13 cellular contexts compared by ENCODE assay signal in the genomic region with DNA sequence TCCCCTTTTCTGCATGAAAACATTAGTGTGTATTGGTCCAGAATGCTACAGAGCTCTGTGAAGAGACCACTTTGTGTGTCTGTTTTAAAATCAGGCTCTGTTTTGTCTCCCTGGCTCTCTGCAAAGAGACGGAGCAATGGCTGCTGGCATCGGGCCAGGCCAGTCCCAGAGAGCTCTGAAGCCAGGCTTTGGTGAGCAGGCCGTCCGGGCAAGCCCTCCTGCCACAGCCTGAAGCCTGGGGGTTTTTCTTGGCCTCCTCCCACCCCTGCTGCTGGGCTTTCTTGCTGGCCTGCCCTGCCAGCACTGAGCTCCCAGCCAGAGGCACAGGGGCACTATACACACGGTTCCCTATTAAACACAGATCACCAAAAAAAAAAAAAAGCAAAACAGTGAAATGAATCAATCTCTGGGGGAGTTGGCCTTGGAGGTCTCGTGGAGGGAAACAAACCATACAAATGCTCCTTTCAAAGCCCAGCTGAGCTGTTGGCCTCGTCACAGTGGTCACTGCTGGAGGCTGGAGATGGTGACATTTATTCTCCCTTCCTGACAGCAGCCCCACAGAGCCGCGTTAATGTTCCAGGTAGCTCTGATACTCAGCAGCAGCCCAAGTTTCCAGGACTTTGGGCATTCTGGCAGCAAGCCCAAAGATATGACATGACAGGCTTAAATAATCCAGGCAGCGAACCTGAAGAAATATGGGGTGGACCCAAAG.
DNase-seq lines count a peak whose midpoint lies in the region; ATAC-seq, FAIRE-seq and TF ChIP-seq lines count a peak whose summit lies in the region.
"Had no signal": no experiment of that assay in that cellular context is flagged by ENCODE, and none has a peak within 500 bp of the region (broad histone marks: within the 10 kb centered on the region; RNA-seq: fewer than 3 reads in every experiment).

No MANE protein-coding gene starts in this region.

- H4K91ac ChIP-seq in H9 (ENCODE audit: insufficient read length, low read depth, low read length) = no peak overlapping the region

- peaks cover 25% of the 10 kb centered on the region for H3K9me2 ChIP-seq in GM23338 (ENCODE audit: insufficient read depth)

- no peak overlapping the region for H3K56ac ChIP-seq in H9 (ENCODE audit: insufficient read length, low read depth, low read length)

- no peak for TF ChIP-seq RAD21 in Ishikawa (IDR thresholded peaks at IDR 0.05; ENCODE audit: low read depth)

- H3K79me2 ChIP-seq in H9 (ENCODE audit: insufficient read depth, low read length) (no peaks in the 10 kb centered on the region), GM23338 (replicated peaks; ENCODE audit: insufficient read depth) (no peaks in the 10 kb centered on the region)

- no peak overlapping the region for H2BK5ac ChIP-seq in H9 (ENCODE audit: insufficient read length, low read length)

- intact Hi-C loops in ascending aorta (cut with DNase I) = no loop called here
- intact Hi-C loops in left ventricle myocardium inferior (cut with micrococcal nuclease) = no loop called here
- intact Hi-C loops in psoas muscle (cut with DNase I) = no loop called here

- H3K27ac ChIP-seq in ascending aorta = peak overlapping the region; percentile 9 to 50
- no peak overlapping the region for H3K27ac ChIP-seq in left ventricle myocardium inferior (replicated peaks)
- H3K27ac ChIP-seq in psoas muscle = no peak overlapping the region
- no peak overlapping the region for H3K27ac ChIP-seq in H9 (ENCODE audit: insufficient read length, low read depth, low read length)
- no peak overlapping the region for H3K27ac ChIP-seq in GM23338 (ENCODE audit: low read depth)

- H2BK20ac ChIP-seq in H9 (ENCODE audit: low read depth, low read length, poor library complexity, severe bottlenecking) = no peak overlapping the region

- H3K36me3 ChIP-seq in ascending aorta = no peaks in the 10 kb centered on the region
- no peaks in the 10 kb centered on the region for H3K36me3 ChIP-seq in left ventricle myocardium inferior
- no peaks in the 10 kb centered on the region for H3K36me3 ChIP-seq in psoas muscle (ENCODE audit: insufficient read depth in 1 of 2, low read depth in 1 of 2)
- H3K36me3 ChIP-seq in GM23338 (ENCODE audit: insufficient read depth) = no peaks in the 10 kb centered on the region

- H3K36me3 Mint-ChIP-seq in H9 (ENCODE audit: insufficient read depth in 1 of 3, low read depth in 3 of 3) = no peaks in the 10 kb centered on the region; a peak in 1 of 7 replicates
- no peaks in the 10 kb centered on the region for H3K36me3 Mint-ChIP-seq in GM23338 (ENCODE audit: low read depth)
- H3K36me3 Mint-ChIP-seq: natural killer cell had no signal

- H3K4me3 ChIP-seq in ascending aorta (no peak overlapping the region), left ventricle myocardium inferior (no peak overlapping the region), psoas muscle (no peak overlapping the region), GM23338 (no peak overlapping the region)
- H3K4me3 ChIP-seq: coronary artery had no signal

- H3K23me2 ChIP-seq in H9 (ENCODE audit: insufficient read length, low read depth, low read length, poor library complexity, severe bottlenecking) = no peaks in the 10 kb centered on the region

- ATAC-seq in psoas muscle (no peak), HG03439 (IDR thresholded peaks at IDR 0.05; ENCODE audit: unreplicated experiment) (no peak), GM23338 (no peak)
- ATAC-seq: natural killer cell had no signal

- no peaks in the 10 kb centered on the region for H3F3A ChIP-seq in GM23338 (replicated peaks; ENCODE audit: low read depth)

- H3K27me3 Mint-ChIP-seq in H9 (ENCODE audit: low read depth) (peaks cover 3% of the 10 kb centered on the region), GM23338 (ENCODE audit: insufficient read depth, low read depth, poor library complexity) (peaks cover 2% of the 10 kb centered on the region)

- TF ChIP-seq CTCF in ascending aorta (IDR thresholded peaks at IDR 0.05) = no peak
- no peak for TF ChIP-seq CTCF in left ventricle myocardium inferior (IDR thresholded peaks at IDR 0.05; ENCODE audit: borderline replicate concordance)
- no peak for TF ChIP-seq CTCF in psoas muscle (IDR thresholded peaks at IDR 0.05)
- TF ChIP-seq CTCF in H9 (conservative IDR thresholded peaks at IDR 0.05) = no peak
- no peak for TF ChIP-seq CTCF in GM23338 (conservative IDR thresholded peaks at IDR 0.05; ENCODE audit: low read depth in 2 of 2)

- TF ChIP-seq EP300 in Ishikawa (IDR thresholded peaks at IDR 0.05; ENCODE audit: borderline replicate concordance) = no peak

- H3K14ac ChIP-seq in H9 (ENCODE audit: insufficient read depth, low read length) = no peak overlapping the region

- no peak overlapping the region for H3K4me3 Mint-ChIP-seq in H9
- no peak overlapping the region for H3K4me3 Mint-ChIP-seq in GM23338
- H3K4me3 Mint-ChIP-seq: natural killer cell had no signal

- no peak overlapping the region for H3T11ph ChIP-seq in H9 (ENCODE audit: low read length)

- FAIRE-seq in urothelium cell line (lab: Jason Lieb, UNC) = no peak

- no peak overlapping the region for H4K5ac ChIP-seq in H9 (ENCODE audit: insufficient read length, low read depth, low read length)

- no peak overlapping the region; a peak in 1 of 7 replicates for H3K27ac Mint-ChIP-seq in H9
- H3K27ac Mint-ChIP-seq in GM23338 = no peak overlapping the region
- H3K27ac Mint-ChIP-seq: natural killer cell had no signal

- H3K4ac ChIP-seq in H9 (ENCODE audit: low read depth, low read length) = no peak overlapping the region

- no peak overlapping the region for H2AK5ac ChIP-seq in H9 (ENCODE audit: insufficient read length, low read length)

- no peak overlapping the region for H3K23ac ChIP-seq in H9 (ENCODE audit: insufficient read length, low read depth, low read length)

- H4K20me1 ChIP-seq in H9 (ENCODE audit: control insufficient read depth, insufficient read depth, insufficient read length) (peaks cover 4% of the 10 kb centered on the region), GM23338 (replicated peaks; ENCODE audit: insufficient read depth) (no peaks in the 10 kb centered on the region)

- H3K27me3 ChIP-seq in ascending aorta (no peaks in the 10 kb centered on the region), left ventricle myocardium inferior (ENCODE audit: low read depth) (no peaks in the 10 kb centered on the region), psoas muscle (ENCODE audit: insufficient read depth in 3 of 3, low read length in 2 of 3) (no peaks in the 10 kb centered on the region), H9 (ENCODE audit: insufficient read depth, low read length) (no peaks in the 10 kb centered on the region), GM23338 (ENCODE audit: insufficient read depth) (no peaks in the 10 kb centered on the region)

- DNase-seq in ascending aorta (ENCODE audit: low spot score in 2 of 2) = no peak
- DNase-seq in left ventricle myocardium inferior = peak; percentile 75
- peak; percentile 42 to 72 for DNase-seq in psoas muscle
- no peak for DNase-seq in H9
- no peak for DNase-seq in urothelium cell line (ENCODE audit: low spot score)
- no peak for DNase-seq in GM23338 (ENCODE audit: low spot score)
- DNase-seq: activated T-cell treated with anti-CD3 and anti-CD28 coated beads for 4 hours, Kasumi-1, natural killer cell, T1000 had no signal

- H3K9me3 ChIP-seq in ascending aorta = no peaks in the 10 kb centered on the region
- H3K9me3 ChIP-seq in left ventricle myocardium inferior (replicated peaks) = no peaks in the 10 kb centered on the region
- no peaks in the 10 kb centered on the region for H3K9me3 ChIP-seq in psoas muscle
- H3K9me3 ChIP-seq in H9 (ENCODE audit: control insufficient read depth, low read depth, low read length) = no peaks in the 10 kb centered on the region

- no peak overlapping the region for H3K9ac ChIP-seq in H9 (ENCODE audit: extremely low read depth, insufficient read length, low read length)

- H4K8ac ChIP-seq in H9 (replicated peaks; ENCODE audit: insufficient read length, low read depth, low read length) = no peak overlapping the region

- H3K4me2 ChIP-seq in H9 (ENCODE audit: insufficient read depth, insufficient read length, low read length) = no peak overlapping the region
- no peak overlapping the region for H3K4me2 ChIP-seq in GM23338

- H2BK15ac ChIP-seq in H9 (ENCODE audit: low read depth, low read length) = no peak overlapping the region

- H3K4me1 ChIP-seq in ascending aorta (peaks cover 6 to 13% of the 10 kb centered on the region in 2 donors), left ventricle myocardium inferior (peaks cover 11% of the 10 kb centered on the region), psoas muscle (no peaks in the 10 kb centered on the region), H9 (ENCODE audit: insufficient read depth, low read length) (no peaks in the 10 kb centered on the region), GM23338 (ENCODE audit: insufficient read depth) (no peaks in the 10 kb centered on the region)

- 47 to 50% (median 47%) methylated on average over 10 of the region's 10 CpGs for WGBS in psoas muscle, 3 donors
- no CpG with 5 or more reads among the region's 10 CpGs for WGBS in H9 (ENCODE audit: extremely low coverage, insufficient read length, low lambda C conversion rate)

- H3K4me1 Mint-ChIP-seq in H9 (no peaks in the 10 kb centered on the region; a peak in 1 of 4 replicates), GM23338 (no peaks in the 10 kb centered on the region)
- H3K4me1 Mint-ChIP-seq: natural killer cell had no signal

- H2AFZ ChIP-seq in H9 (ENCODE audit: low read length) (no peak overlapping the region), GM23338 (no peak overlapping the region)

- no peaks in the 10 kb centered on the region for H3K79me1 ChIP-seq in H9 (ENCODE audit: insufficient read depth, low read depth, low read length, poor library complexity, severe bottlenecking)

- H2BK12ac ChIP-seq in H9 (ENCODE audit: insufficient read length, low read depth, low read length) = no peak overlapping the region

- H2BK120ac ChIP-seq in H9 (ENCODE audit: low read depth, low read length, poor library complexity, severe bottlenecking) = no peak overlapping the region

- H3K18ac ChIP-seq in H9 (ENCODE audit: insufficient read length, low read depth, low read length) = no peak overlapping the region

- H3K9me3 Mint-ChIP-seq in H9 (no peaks in the 10 kb centered on the region), GM23338 (no peaks in the 10 kb centered on the region)

TF ChIP-seq in Ishikawa, 13 proteins besides CTCF, POLR2A, EP300 and RAD21 (continues in another document):
- TF ChIP-seq NFIC (IDR thresholded peaks at IDR 0.05) = peak; percentile 65; the same call in 1 of the 2 replicates
- TF ChIP-seq YY1 (IDR thresholded peaks at IDR 0.05; ENCODE audit: low read depth) = no peak
- no peak for TF ChIP-seq CREB1 (IDR thresholded peaks at IDR 0.05; ENCODE audit: low read depth)

TF ChIP-seq in GM23338, 12 proteins besides CTCF, POLR2A, EP300 and RAD21 (continues in another document):
- no peak for TF ChIP-seq ZNF114 (CRISPR knock-in tag; IDR thresholded peaks at IDR 0.05)

Comparison
In these comparisons a context has a peak if more than half of its experiments do, and no peak if none do; other contexts are left out.
1. DNase-seq: peak in left ventricle myocardium inferior (single experiment) and psoas muscle (2 of 2); none in ascending aorta (0 of 2), H9 (single experiment), urothelium cell line (single experiment) and GM23338 (single experiment).
2. H3K27ac ChIP-seq: peak in ascending aorta (2 of 2); none in left ventricle myocardium inferior (single experiment), psoas muscle (single experiment), H9 (single experiment) and GM23338 (single experiment).